8 cellular contexts compared by ENCODE assay signal in the genomic region with DNA sequence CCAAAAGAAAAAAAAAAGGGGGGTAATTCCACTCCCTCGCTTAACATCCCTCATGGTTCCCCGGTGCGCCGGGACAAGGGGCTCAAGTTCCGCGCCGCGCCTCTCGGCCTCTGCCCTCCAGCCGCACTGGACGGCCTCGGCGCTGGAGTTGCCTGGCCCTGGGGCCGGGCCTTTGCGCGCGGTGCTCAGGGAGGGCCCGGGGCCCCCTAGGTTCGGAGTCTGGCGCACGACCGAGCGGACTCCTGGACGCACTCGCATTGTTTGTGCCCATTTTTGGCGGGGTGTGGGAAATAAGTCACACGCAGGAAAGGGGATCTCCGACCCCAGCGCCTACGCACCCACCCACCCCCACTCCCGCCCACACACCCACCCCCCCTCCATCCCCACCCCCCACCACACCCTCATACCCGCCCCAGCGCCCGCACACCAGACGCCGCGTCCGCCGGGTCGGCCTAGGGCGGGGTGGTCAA. TPM values are rescaled to one million over a fixed set of nuclear protein-coding genes. Genes with fewer than 3 reads are reported as not detected.
DNase-seq lines count a peak whose midpoint lies in the region; ATAC-seq and TF ChIP-seq lines count a peak whose summit lies in the region.

No MANE protein-coding gene starts in this region.

- peaks cover 13% of the 10 kb centered on the region for H3K4me1 Mint-ChIP-seq in Caco-2 (ENCODE audit: low read depth, unreplicated experiment)
- peaks cover 31% of the 10 kb centered on the region for H3K4me1 Mint-ChIP-seq in T-helper 2 cell treated with Interferon-gamma antibody and Interleukin-4, amounts not matched to agents 5 μg/mL and 100 μg/mL, for 36 hours (ENCODE audit: low read depth)
- peaks cover 22% of the 10 kb centered on the region for H3K4me1 Mint-ChIP-seq in endothelial cell (ENCODE audit: unreplicated experiment)

- no peaks in the 10 kb centered on the region for H3K9me3 Mint-ChIP-seq in Caco-2 (ENCODE audit: unreplicated experiment)
- no peaks in the 10 kb centered on the region for H3K9me3 Mint-ChIP-seq in T-helper 2 cell treated with Interferon-gamma antibody and Interleukin-4, amounts not matched to agents 5 μg/mL and 100 μg/mL, for 36 hours
- no peaks in the 10 kb centered on the region for H3K9me3 Mint-ChIP-seq in endothelial cell (ENCODE audit: unreplicated experiment)

- H3K27ac Mint-ChIP-seq in Caco-2 (ENCODE audit: unreplicated experiment) (peak overlapping the region; percentile 98), endothelial cell (ENCODE audit: unreplicated experiment) (peak overlapping the region; percentile 97)
- peak overlapping the region; percentile 98 for H3K27ac Mint-ChIP-seq in T-helper 2 cell treated with Interferon-gamma antibody and Interleukin-4, amounts not matched to agents 5 μg/mL and 100 μg/mL, for 36 hours

- CTCF ChIA-PET in Caco-2 (lab: Charles Lee): interaction anchor here (0.7 to 1.1 kb wide), 5 partner anchors 9 to 162 kb away, joined by 3 to 9 read pairs (median 7); a partner anchor contains a TSS

- H3K27me3 Mint-ChIP-seq in Caco-2 (ENCODE audit: insufficient read depth, unreplicated experiment) (no peaks in the 10 kb centered on the region), endothelial cell (ENCODE audit: unreplicated experiment) (peaks cover 15% of the 10 kb centered on the region)
- no peaks in the 10 kb centered on the region for H3K27me3 Mint-ChIP-seq in T-helper 2 cell treated with Interferon-gamma antibody and Interleukin-4, amounts not matched to agents 5 μg/mL and 100 μg/mL, for 36 hours (ENCODE audit: low read depth)

- H3K36me3 Mint-ChIP-seq in Caco-2 (ENCODE audit: insufficient read depth, unreplicated experiment) (peaks cover 72% of the 10 kb centered on the region), endothelial cell (ENCODE audit: low read depth, unreplicated experiment) (peaks cover 38% of the 10 kb centered on the region)
- peaks cover 52% of the 10 kb centered on the region for H3K36me3 Mint-ChIP-seq in T-helper 2 cell treated with Interferon-gamma antibody and Interleukin-4, amounts not matched to agents 5 μg/mL and 100 μg/mL, for 36 hours (ENCODE audit: low read depth)

- DNase-seq in Caco-2: peak in 1 of 2 experiments; percentile 60
- peak; percentile 32 for DNase-seq in T-helper 2 cell treated with Interferon-gamma antibody and Interleukin-4, amounts not matched to agents 5 μg/mL and 100 μg/mL, for 36 hours (ENCODE audit: low spot score)
- peak; percentile 53 for DNase-seq in endothelial cell (ENCODE audit: low spot score)
- DNase-seq in myocyte (ENCODE audit: low read depth): peak; percentile 50
- DNase-seq in cerebellum (ENCODE audit: low spot score): no peak
- no peak for DNase-seq in cortex of kidney (lab: John Stamatoyannopoulos, UW)

- H3K4me3 Mint-ChIP-seq in Caco-2 (ENCODE audit: unreplicated experiment): peak overlapping the region; percentile 90
- peak overlapping the region; percentile 99 for H3K4me3 Mint-ChIP-seq in T-helper 2 cell treated with Interferon-gamma antibody and Interleukin-4, amounts not matched to agents 5 μg/mL and 100 μg/mL, for 36 hours
- H3K4me3 Mint-ChIP-seq in endothelial cell (ENCODE audit: unreplicated experiment): peak overlapping the region; percentile 99

- no TSS peak for BruUV-seq in Caco-2 (replicated peaks; lab: Mats Ljungman, UMichigan)

- H3K27me3 ChIP-seq in Caco-2 (replicated peaks; ENCODE audit: control insufficient read depth, insufficient read depth, low read length): no peaks in the 10 kb centered on the region

- H3K36me3 ChIP-seq in Caco-2 (ENCODE audit: control insufficient read depth, insufficient read depth, low read length): peaks cover 17% of the 10 kb centered on the region

- intact Hi-C loops in Caco-2 (cut with micrococcal nuclease; ENCODE audit: unreplicated experiment): no loop called here

- H3K9me3 ChIP-seq in Caco-2: no peaks in the 10 kb centered on the region

- no peak for TF ChIP-seq CTCF in Caco-2 (IDR thresholded peaks at IDR 0.05; ENCODE audit: insufficient read depth in 1 of 2, low read depth in 1 of 2, low read length in 1 of 2, severe bottlenecking in 1 of 2, unreplicated experiment in 1 of 2)
- TF ChIP-seq CTCF in endothelial cell (IDR thresholded peaks at IDR 0.05; ENCODE audit: unreplicated experiment): no peak

- ATAC-seq in GM19397 (IDR thresholded peaks at IDR 0.05; ENCODE audit: unreplicated experiment): peak; percentile 34
- ATAC-seq in HG03442 (IDR thresholded peaks at IDR 0.05; ENCODE audit: unreplicated experiment): peak; percentile 16

- POLR2A ChIA-PET in Caco-2 (lab: Charles Lee): interaction anchor here (0.6 to 1.7 kb wide), 9 partner anchors 9 to 317 kb away, joined by 3 to 19 read pairs (median 5); a partner anchor contains a TSS

- H3K4me3 ChIP-seq in Caco-2 (ENCODE audit: low read depth, low read length): peak overlapping the region; percentile 85

- H3K4me1 ChIP-seq in Caco-2: peaks cover 10% of the 10 kb centered on the region

RNA-seq across cellular contexts. Expression of a gene that starts 0.4 kb away (rescaled TPM):
- total RNA-seq in Caco-2 (2022) (60.1 and 65.6 TPM in 2 replicates), endothelial cell (ENCODE audit: unreplicated experiment) (32.9 TPM), myocyte (34.7 and 37.4 TPM in 2 replicates), cerebellum (22.0 TPM)
- 29.3 TPM for polyA plus RNA-seq in myocyte (2012)

RNA-seq across cellular contexts. Expression of a gene that starts 0.5 kb away (rescaled TPM):
- total RNA-seq in Caco-2 (2022): 1,995 and 2,182 TPM in 2 replicates
- 2,006 TPM for total RNA-seq in endothelial cell (ENCODE audit: unreplicated experiment)
- total RNA-seq in myocyte: 1,608 and 1,677 TPM in 2 replicates
- polyA plus RNA-seq in myocyte (2012): 1,888 TPM
- 564 TPM for total RNA-seq in cerebellum

RNA-seq across cellular contexts. Expression of a gene that starts 8.7 kb away (rescaled TPM):
- 54.9 and 57.5 TPM in 2 replicates for total RNA-seq in Caco-2 (2022)
- total RNA-seq in endothelial cell (ENCODE audit: unreplicated experiment): 36.2 TPM
- total RNA-seq in myocyte: 27.8 and 30.7 TPM in 2 replicates
- polyA plus RNA-seq in myocyte (2012): 62.4 TPM
- 5.1 TPM for total RNA-seq in cerebellum

RNA-seq across cellular contexts. Expression of a gene that starts 8.8 kb away (rescaled TPM):
- total RNA-seq in Caco-2 (2022) (32.3 and 34.4 TPM in 2 replicates), endothelial cell (ENCODE audit: unreplicated experiment) (11.9 TPM), myocyte (12.6 and 12.9 TPM in 2 replicates), cerebellum (11.0 TPM)
- 29.0 TPM for polyA plus RNA-seq in myocyte (2012)

RNA-seq across cellular contexts. Expression of a gene that starts 11.6 kb away (rescaled TPM):
- total RNA-seq in Caco-2 (2022): 31.6 and 32.4 TPM in 2 replicates
- total RNA-seq in endothelial cell (ENCODE audit: unreplicated experiment): 21.7 TPM
- total RNA-seq in myocyte: 26.7 and 30.9 TPM in 2 replicates
- polyA plus RNA-seq in myocyte (2012): 16.5 TPM
- 13.2 TPM for total RNA-seq in cerebellum

Comparison
In these comparisons a context has a peak if more than half of its experiments do, and no peak if none do; other contexts are left out.
1. DNase-seq: peak in T-helper 2 cell treated with Interferon-gamma antibody and Interleukin-4, amounts not matched to agents 5 μg/mL and 100 μg/mL, for 36 hours (single experiment), endothelial cell (single experiment) and myocyte (single experiment); none in cerebellum (single experiment) and cortex of kidney (single experiment).
2. Peak in every context shown above with its lines, with median percentiles within 50 percentile points of each other: H3K27ac Mint-ChIP-seq and H3K4me3 Mint-ChIP-seq.